ENCODE assay signal across 3 cellular contexts in genomic region chr2:196077821-196078220, GRCh38.
TF ChIP-seq lines count a peak whose summit lies in the region.

No MANE protein-coding gene starts in this region.

TF ChIP-seq in SK-N-SH treated with all-trans-retinoic acid at 6 μM for 48 hours, 23 proteins besides CTCF, POLR2A, EP300 and RAD21:
- TF ChIP-seq RARB (CRISPR knock-in tag; IDR thresholded peaks at IDR 0.05) (no peak), PPARA (CRISPR knock-in tag; IDR thresholded peaks at IDR 0.05; ENCODE audit: borderline replicate concordance) (no peak), ARNTL (CRISPR knock-in tag; IDR thresholded peaks at IDR 0.05; ENCODE audit: borderline replicate concordance, low read depth) (no peak), CSRNP3 (CRISPR knock-in tag; IDR thresholded peaks at IDR 0.05) (no peak), ZNF70 (CRISPR knock-in tag; IDR thresholded peaks at IDR 0.05) (no peak), ZFP3 (CRISPR knock-in tag; IDR thresholded peaks at IDR 0.05) (no peak), ZFP30 (CRISPR knock-in tag; IDR thresholded peaks at IDR 0.05) (no peak), GLIS3 (CRISPR knock-in tag; IDR thresholded peaks at IDR 0.05) (no peak), TSHZ2 (CRISPR knock-in tag; IDR thresholded peaks at IDR 0.05) (no peak), TOX (CRISPR knock-in tag; IDR thresholded peaks at IDR 0.05; ENCODE audit: borderline replicate concordance) (no peak), ESRRG (CRISPR knock-in tag; IDR thresholded peaks at IDR 0.05) (no peak)

TF ChIP-seq in SK-N-SH, 30 proteins besides CTCF, POLR2A, EP300 and RAD21:
- TF ChIP-seq TAF1 (IDR thresholded peaks at IDR 0.05; ENCODE audit: borderline replicate concordance, low read depth, low read length): no peak
- TF ChIP-seq FOXM1 (IDR thresholded peaks at IDR 0.05; ENCODE audit: low read depth): no peak
- TF ChIP-seq TEAD4 (IDR thresholded peaks at IDR 0.05; ENCODE audit: borderline replicate concordance, insufficient read depth): no peak
- no peak for TF ChIP-seq FOSL2 (IDR thresholded peaks at IDR 0.05; ENCODE audit: borderline replicate concordance, low read depth)
- no peak for TF ChIP-seq RFX5 (IDR thresholded peaks at IDR 0.05; ENCODE audit: low read length)
- TF ChIP-seq NFIC (IDR thresholded peaks at IDR 0.05; ENCODE audit: borderline replicate concordance): no peak
- TF ChIP-seq GATA2 (CRISPR knock-in tag; IDR thresholded peaks at IDR 0.05): no peak
- TF ChIP-seq POLR2AphosphoS5 (IDR thresholded peaks at IDR 0.05; ENCODE audit: low read depth, low read length): no peak
- TF ChIP-seq SMC3 (IDR thresholded peaks at IDR 0.05; ENCODE audit: low read depth, low read length): no peak
- TF ChIP-seq USF1 (IDR thresholded peaks at IDR 0.05; ENCODE audit: borderline replicate concordance, low read depth): no peak
- TF ChIP-seq USF2 (IDR thresholded peaks at IDR 0.05; ENCODE audit: borderline replicate concordance, low read depth, low read length): no peak
- no peak for TF ChIP-seq EZH2phosphoT487 (IDR thresholded peaks at IDR 0.05; ENCODE audit: borderline replicate concordance, low read depth)
- TF ChIP-seq CHD2 (IDR thresholded peaks at IDR 0.05; ENCODE audit: low read length, partially characterized antibody): no peak
- no peak for TF ChIP-seq MXI1 (IDR thresholded peaks at IDR 0.05; ENCODE audit: low read depth, low read length)
- no peak for TF ChIP-seq TCF12 (IDR thresholded peaks at IDR 0.05)
- TF ChIP-seq JUND (IDR thresholded peaks at IDR 0.05): no peak
- no peak for TF ChIP-seq FOXJ3 (CRISPR knock-in tag; IDR thresholded peaks at IDR 0.05)
- no peak for TF ChIP-seq SIN3A (IDR thresholded peaks at IDR 0.05; ENCODE audit: borderline replicate concordance, low read depth, low read length)
- no peak for TF ChIP-seq IRF3 (IDR thresholded peaks at IDR 0.05; ENCODE audit: low read depth, low read length)

TF ChIP-seq in HepG2, 621 proteins besides CTCF, POLR2A, EP300 and RAD21:
- no peak for TF ChIP-seq ZC3H13 (CRISPR knock-in tag; IDR thresholded peaks at IDR 0.05)
- TF ChIP-seq ZNF770 (CRISPR knock-in tag; IDR thresholded peaks at IDR 0.05): no peak
- TF ChIP-seq DMTF1 (CRISPR knock-in tag; IDR thresholded peaks at IDR 0.05): no peak
- no peak for TF ChIP-seq MNT (IDR thresholded peaks at IDR 0.05)
- TF ChIP-seq POGZ (CRISPR knock-in tag; IDR thresholded peaks at IDR 0.05): no peak
